8 cellular contexts compared by ENCODE assay signal in the genomic region with DNA sequence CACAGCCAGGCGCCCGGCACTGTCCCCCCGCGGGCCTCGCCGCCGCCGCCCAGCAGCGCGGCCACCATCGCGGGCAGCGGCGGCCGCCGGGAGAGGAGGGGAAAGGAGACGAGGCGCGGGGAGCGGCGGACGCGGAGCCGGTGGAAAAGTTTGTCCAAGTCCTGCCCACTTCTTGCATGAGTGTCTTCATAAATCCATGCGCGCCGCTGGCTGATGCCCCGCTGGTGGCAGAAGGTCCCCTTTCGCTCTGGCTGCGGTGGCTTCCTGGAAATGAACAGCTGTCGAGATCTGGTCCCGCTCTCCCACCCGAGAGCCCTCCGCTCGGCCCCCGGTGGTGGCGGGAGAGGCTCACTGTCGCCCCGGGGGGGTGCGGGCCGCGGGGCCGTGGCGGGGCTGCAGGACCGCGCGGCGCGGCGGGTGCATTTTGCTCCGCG. TPM values are rescaled to one million over a fixed set of nuclear protein-coding genes. Genes with fewer than 3 reads are reported as not detected.
DNase-seq lines count a peak whose midpoint lies in the region; ATAC-seq and TF ChIP-seq lines count a peak whose summit lies in the region.

No MANE protein-coding gene starts in this region.

- peaks cover 1% of the 10 kb centered on the region for H3K9me3 Mint-ChIP-seq in activated T-helper 1 cell treated with anti-CD3 and anti-CD28 coated beads, Interleukin-12 subunit alpha, Interleukin-12 subunit beta, Interleukin-2, Interleukin-4 antibody, amounts not matched to agents 30 ng/mL and 10 ng/mL and 1 ng/mL, durations not matched to agents 14 hours and 24 hours and 36 hours
- H3K9me3 Mint-ChIP-seq in glutamatergic neuron (ENCODE audit: unreplicated experiment), result peaks cover 14% of the 10 kb centered on the region

- intact Hi-C loops in activated T-helper 1 cell treated with anti-CD3 and anti-CD28 coated beads, Interleukin-12 subunit alpha, Interleukin-12 subunit beta, Interleukin-2, Interleukin-4 antibody, amounts not matched to agents 30 ng/mL and 10 ng/mL and 1 ng/mL, durations not matched to agents 14 hours and 24 hours and 36 hours (cut with micrococcal nuclease), result loop anchor here (5.0 to 10.0 kb wide), 6 partner anchors 331 to 1361 kb away; a partner anchor contains a TSS

- peaks cover 32% of the 10 kb centered on the region for H3K27me3 Mint-ChIP-seq in activated T-helper 1 cell treated with anti-CD3 and anti-CD28 coated beads, Interleukin-12 subunit alpha, Interleukin-12 subunit beta, Interleukin-2, Interleukin-4 antibody, amounts not matched to agents 30 ng/mL and 10 ng/mL and 1 ng/mL, durations not matched to agents 14 hours and 24 hours and 36 hours (ENCODE audit: insufficient read depth)
- H3K27me3 Mint-ChIP-seq in glutamatergic neuron (ENCODE audit: unreplicated experiment), result peaks cover 7% of the 10 kb centered on the region

- TF ChIP-seq CTCF in AG04450 (IDR thresholded peaks at IDR 0.05; ENCODE audit: low read depth, low read length), result no peak
- TF ChIP-seq CTCF in glutamatergic neuron (IDR thresholded peaks at IDR 0.05; ENCODE audit: partially characterized antibody, unreplicated experiment), result no peak

- H3K27me3 ChIP-seq in AG04450 (ENCODE audit: control insufficient read depth, insufficient read depth, low read length) (peaks cover 21% of the 10 kb centered on the region), MG63 (no peaks in the 10 kb centered on the region)

- peak; percentile 20 for ATAC-seq in GM21390 (IDR thresholded peaks at IDR 0.05; ENCODE audit: unreplicated experiment)

- H3K4me3 ChIP-seq in AG04450 (ENCODE audit: low read depth, low read length) (peak overlapping the region; percentile 86), MG63 (peak overlapping the region; percentile 81)

- POLR2A ChIA-PET in AG04450 (lab: Yijun Ruan, JAX), result interaction anchor here (0.6 to 3.0 kb wide), 6 partner anchors 37 to 374 kb away, joined by 3 to 19 read pairs (median 4); no protein-coding TSS in a partner anchor

- peak overlapping the region; percentile 68 for H3K4me3 Mint-ChIP-seq in activated T-helper 1 cell treated with anti-CD3 and anti-CD28 coated beads, Interleukin-12 subunit alpha, Interleukin-12 subunit beta, Interleukin-2, Interleukin-4 antibody, amounts not matched to agents 30 ng/mL and 10 ng/mL and 1 ng/mL, durations not matched to agents 14 hours and 24 hours and 36 hours
- H3K4me3 Mint-ChIP-seq in glutamatergic neuron (ENCODE audit: unreplicated experiment), result peak overlapping the region; percentile 75

- CTCF ChIA-PET in AG04450 (lab: Charles Lee), result interaction anchor here (1.0 to 4.6 kb wide), 10 partner anchors 9 to 533 kb away, joined by 3 to 37 read pairs (median 7); no protein-coding TSS in a partner anchor

- H3K27ac Mint-ChIP-seq in activated T-helper 1 cell treated with anti-CD3 and anti-CD28 coated beads, Interleukin-12 subunit alpha, Interleukin-12 subunit beta, Interleukin-2, Interleukin-4 antibody, amounts not matched to agents 30 ng/mL and 10 ng/mL and 1 ng/mL, durations not matched to agents 14 hours and 24 hours and 36 hours, result no peak overlapping the region
- peak overlapping the region; percentile 78 for H3K27ac Mint-ChIP-seq in glutamatergic neuron (ENCODE audit: unreplicated experiment)

- peak overlapping the region; percentile 81 for H3K27ac ChIP-seq in AG04450 (ENCODE audit: low read depth, low read length)

- peaks cover 10% of the 10 kb centered on the region for H3K4me1 Mint-ChIP-seq in activated T-helper 1 cell treated with anti-CD3 and anti-CD28 coated beads, Interleukin-12 subunit alpha, Interleukin-12 subunit beta, Interleukin-2, Interleukin-4 antibody, amounts not matched to agents 30 ng/mL and 10 ng/mL and 1 ng/mL, durations not matched to agents 14 hours and 24 hours and 36 hours (ENCODE audit: low read depth)
- H3K4me1 Mint-ChIP-seq in glutamatergic neuron (ENCODE audit: low read depth, unreplicated experiment), result peaks cover 30% of the 10 kb centered on the region

- H3K9me3 ChIP-seq in AG04450 (ENCODE audit: control insufficient read depth, insufficient read depth, low read length), result no peaks in the 10 kb centered on the region; the same call in 1 of the 2 replicates
- no peaks in the 10 kb centered on the region for H3K9me3 ChIP-seq in MG63

- DNase-seq in AG04450 (ENCODE audit: low read depth, low spot score), result no peak
- no peak for DNase-seq in MG63
- no peak for DNase-seq in activated T-helper 1 cell treated with anti-CD3 and anti-CD28 coated beads, Interleukin-12 subunit alpha, Interleukin-12 subunit beta, Interleukin-2, Interleukin-4 antibody, amounts not matched to agents 30 ng/mL and 10 ng/mL and 1 ng/mL, durations not matched to agents 14 hours and 24 hours and 36 hours (ENCODE audit: low spot score)
- no peak for DNase-seq in glutamatergic neuron
- DNase-seq in pons (ENCODE audit: low spot score), result peak; percentile 51
- no peak for DNase-seq in NCI-H510A (lab: John Stamatoyannopoulos, UW)
- no peak for DNase-seq in DMS79 (lab: John Stamatoyannopoulos, UW)

- H3K36me3 ChIP-seq in MG63, result no peaks in the 10 kb centered on the region

- H3K36me3 Mint-ChIP-seq in activated T-helper 1 cell treated with anti-CD3 and anti-CD28 coated beads, Interleukin-12 subunit alpha, Interleukin-12 subunit beta, Interleukin-2, Interleukin-4 antibody, amounts not matched to agents 30 ng/mL and 10 ng/mL and 1 ng/mL, durations not matched to agents 14 hours and 24 hours and 36 hours (ENCODE audit: low read depth), result no peaks in the 10 kb centered on the region
- H3K36me3 Mint-ChIP-seq in glutamatergic neuron (ENCODE audit: unreplicated experiment), result no peaks in the 10 kb centered on the region

RNA-seq across cellular contexts. Expression of a gene that starts 0.6 kb away (rescaled TPM):
- polyA plus RNA-seq in AG04450 (2011; rRNA removed), result 6.4 and 7.6 TPM in 2 replicates
- 5.6 and 7.1 TPM in 2 replicates for polyA minus RNA-seq in AG04450 (2011; rRNA and poly(A)+ RNA removed)
- total RNA-seq in MG63 (2014; rRNA removed; shearing (Covaris generic); ENCODE audit: low replicate concordance), result 6.5 and 12.4 TPM in 2 replicates
- total RNA-seq in activated T-helper 1 cell treated with anti-CD3 and anti-CD28 coated beads, Interleukin-12 subunit alpha, Interleukin-12 subunit beta, Interleukin-2, Interleukin-4 antibody, amounts not matched to agents 30 ng/mL and 10 ng/mL and 1 ng/mL, durations not matched to agents 14 hours and 24 hours and 36 hours, result 0.12 and 0.23 TPM in 2 replicates
- total RNA-seq in glutamatergic neuron (ENCODE audit: unreplicated experiment), result 6.1 TPM
